Comparison of ENCODE assay signal across 1 cellular context in the genomic region with DNA sequence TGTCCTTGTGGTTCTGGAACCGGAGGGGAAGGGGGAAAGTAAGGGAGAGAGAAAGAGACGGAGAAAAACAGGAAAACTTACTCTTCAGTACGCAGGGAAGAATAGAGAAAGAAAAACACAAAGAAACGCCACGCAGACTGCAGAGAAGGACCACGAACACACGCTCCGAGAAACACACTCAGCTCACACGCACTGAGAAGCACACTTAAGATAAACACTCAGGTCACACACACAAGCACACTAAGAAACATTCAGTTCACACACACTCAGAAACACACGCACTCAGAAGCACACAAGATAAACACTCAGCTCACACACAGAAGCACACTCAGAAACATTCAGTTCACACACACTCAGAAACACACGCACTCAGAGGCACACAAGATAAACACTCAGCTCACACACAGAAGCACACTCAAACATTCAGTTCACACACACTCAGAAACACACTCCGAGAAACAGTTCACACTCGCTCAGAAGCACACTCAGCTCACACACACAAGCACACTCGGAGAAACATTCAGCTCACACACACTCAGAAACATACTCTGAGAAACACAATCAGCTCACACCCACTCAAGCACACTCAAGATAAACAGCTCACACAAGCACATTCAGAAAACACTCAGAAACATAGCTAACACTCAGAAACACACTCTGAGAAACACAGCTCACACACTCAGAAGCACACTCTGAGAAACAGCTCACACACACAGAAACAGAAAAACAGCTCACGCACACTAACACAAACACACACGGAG.
A peak's percentile ranks its signal among the peaks of the same experiment; 100 is the strongest.
TF ChIP-seq lines count a peak whose summit lies in the region.

No MANE protein-coding gene starts in this region.

TF ChIP-seq in K562, 482 proteins besides CTCF, POLR2A, EP300 and RAD21 (continues in another document):
- no peak for TF ChIP-seq ZNF707 (CRISPR knock-in tag; conservative IDR thresholded peaks at IDR 0.05)
- TF ChIP-seq KDM5B (IDR thresholded peaks at IDR 0.05; ENCODE audit: insufficient replicate concordance, low read depth, low read length): no peak
- TF ChIP-seq ZEB2 (IDR thresholded peaks at IDR 0.05): 0 out of 2 replicates have a peak, but pooled peaks have one; percentile 10
- TF ChIP-seq ZNF512 (tag; IDR thresholded peaks at IDR 0.05): 0 out of 2 replicates have a peak, but pooled peaks have one; percentile 38
- TF ChIP-seq ZNF584 (CRISPR knock-in tag; IDR thresholded peaks at IDR 0.05; ENCODE audit: low read depth): peak; percentile 60
- TF ChIP-seq CXXC5 (CRISPR knock-in tag; IDR thresholded peaks at IDR 0.05): peak; percentile 3; the same call in 1 of the 2 replicates
- TF ChIP-seq STAT5B (CRISPR knock-in tag; IDR thresholded peaks at IDR 0.05): 0 out of 2 replicates have a peak, but pooled peaks have one; percentile 13
- TF ChIP-seq, protein P1, sequence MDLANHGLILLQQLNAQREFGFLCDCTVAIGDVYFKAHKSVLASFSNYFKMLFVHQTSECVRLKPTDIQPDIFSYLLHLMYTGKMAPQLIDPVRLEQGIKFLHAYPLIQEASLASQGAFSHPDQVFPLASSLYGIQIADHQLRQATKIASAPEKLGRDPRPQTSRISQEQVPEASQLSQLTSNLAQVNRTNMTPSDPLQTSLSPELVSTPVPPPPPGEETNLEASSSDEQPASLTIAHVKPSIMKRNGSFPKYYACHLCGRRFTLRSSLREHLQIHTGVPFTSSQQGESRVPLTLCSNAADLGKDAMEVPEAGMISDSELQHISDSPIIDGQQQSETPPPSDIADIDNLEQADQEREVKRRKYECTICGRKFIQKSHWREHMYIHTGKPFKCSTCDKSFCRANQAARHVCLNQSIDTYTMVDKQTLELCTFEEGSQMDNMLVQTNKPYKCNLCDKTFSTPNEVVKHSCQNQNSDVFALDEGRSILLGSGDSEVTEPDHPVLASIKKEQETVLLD (IDR thresholded peaks at IDR 0.05): peak; percentile 35; the same call in 1 of the 2 replicates
- TF ChIP-seq, protein P2, sequence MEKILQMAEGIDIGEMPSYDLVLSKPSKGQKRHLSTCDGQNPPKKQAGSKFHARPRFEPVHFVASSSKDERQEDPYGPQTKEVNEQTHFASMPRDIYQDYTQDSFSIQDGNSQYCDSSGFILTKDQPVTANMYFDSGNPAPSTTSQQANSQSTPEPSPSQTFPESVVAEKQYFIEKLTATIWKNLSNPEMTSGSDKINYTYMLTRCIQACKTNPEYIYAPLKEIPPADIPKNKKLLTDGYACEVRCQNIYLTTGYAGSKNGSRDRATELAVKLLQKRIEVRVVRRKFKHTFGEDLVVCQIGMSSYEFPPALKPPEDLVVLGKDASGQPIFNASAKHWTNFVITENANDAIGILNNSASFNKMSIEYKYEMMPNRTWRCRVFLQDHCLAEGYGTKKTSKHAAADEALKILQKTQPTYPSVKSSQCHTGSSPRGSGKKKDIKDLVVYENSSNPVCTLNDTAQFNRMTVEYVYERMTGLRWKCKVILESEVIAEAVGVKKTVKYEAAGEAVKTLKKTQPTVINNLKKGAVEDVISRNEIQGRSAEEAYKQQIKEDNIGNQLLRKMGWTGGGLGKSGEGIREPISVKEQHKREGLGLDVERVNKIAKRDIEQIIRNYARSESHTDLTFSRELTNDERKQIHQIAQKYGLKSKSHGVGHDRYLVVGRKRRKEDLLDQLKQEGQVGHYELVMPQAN (IDR thresholded peaks at IDR 0.05; ENCODE audit: borderline replicate concordance): peak; percentile 59; the same call in 1 of the 2 replicates
- TF ChIP-seq SMARCE1 (IDR thresholded peaks at IDR 0.05): peak; percentile 57
- TF ChIP-seq BHLHE40 (IDR thresholded peaks at IDR 0.05; ENCODE audit: low read length): 0 out of 2 replicates have a peak, but pooled peaks have one; percentile 18
- TF ChIP-seq HLTF (IDR thresholded peaks at IDR 0.05): peak; percentile 12; the same call in 1 of the 2 replicates
- no peak for TF ChIP-seq FOXP1 (CRISPR knock-in tag; IDR thresholded peaks at IDR 0.05)
- TF ChIP-seq ARID1B (IDR thresholded peaks at IDR 0.05): no peak
- peak; percentile 87 for TF ChIP-seq MYNN (IDR thresholded peaks at IDR 0.05)
- TF ChIP-seq MYNN (CRISPR knock-in tag; IDR thresholded peaks at IDR 0.05): no peak
- peak; percentile 72; the same call in 1 of the 2 replicates for TF ChIP-seq TSC22D4 (tag; IDR thresholded peaks at IDR 0.05)
- TF ChIP-seq NCOA1 (IDR thresholded peaks at IDR 0.05; ENCODE audit: low read depth): peak; percentile 42; the same call in 1 of the 2 replicates
- TF ChIP-seq MLLT1 (IDR thresholded peaks at IDR 0.05): peak in 1 of 2 experiments; percentile 46; a peak in 3 of 4 replicates
- TF ChIP-seq EHMT2 (IDR thresholded peaks at IDR 0.05): peak; percentile 7; the same call in 1 of the 2 replicates
- TF ChIP-seq FUS (optimal IDR thresholded peaks at IDR 0.05; ENCODE audit: low read depth, low read length): no peak
- 0 out of 2 replicates have a peak, but pooled peaks have one; percentile 23 for TF ChIP-seq ZNF644 (tag; IDR thresholded peaks at IDR 0.05; ENCODE audit: low read depth)
- peak; percentile 68; the same call in 1 of the 2 replicates for TF ChIP-seq MIER1 (IDR thresholded peaks at IDR 0.05; ENCODE audit: low read depth)
- TF ChIP-seq, protein P3, sequence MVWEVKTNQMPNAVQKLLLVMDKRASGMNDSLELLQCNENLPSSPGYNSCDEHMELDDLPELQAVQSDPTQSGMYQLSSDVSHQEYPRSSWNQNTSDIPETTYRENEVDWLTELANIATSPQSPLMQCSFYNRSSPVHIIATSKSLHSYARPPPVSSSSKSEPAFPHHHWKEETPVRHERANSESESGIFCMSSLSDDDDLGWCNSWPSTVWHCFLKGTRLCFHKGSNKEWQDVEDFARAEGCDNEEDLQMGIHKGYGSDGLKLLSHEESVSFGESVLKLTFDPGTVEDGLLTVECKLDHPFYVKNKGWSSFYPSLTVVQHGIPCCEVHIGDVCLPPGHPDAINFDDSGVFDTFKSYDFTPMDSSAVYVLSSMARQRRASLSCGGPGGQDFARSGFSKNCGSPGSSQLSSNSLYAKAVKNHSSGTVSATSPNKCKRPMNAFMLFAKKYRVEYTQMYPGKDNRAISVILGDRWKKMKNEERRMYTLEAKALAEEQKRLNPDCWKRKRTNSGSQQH (CRISPR knock-in tag; IDR thresholded peaks at IDR 0.05): peak; percentile 18; the same call in 1 of the 2 replicates
- 0 out of 4 replicates have a peak, but pooled peaks of 1 of the 2 experiments have one; percentile 26 for TF ChIP-seq FOXK2 (conservative IDR thresholded peaks at IDR 0.05 in 1 of 2, IDR thresholded peaks at IDR 0.05 in 1 of 2; ENCODE audit: low read depth in 2 of 2)
- peak; percentile 40 for TF ChIP-seq ARHGAP35 (IDR thresholded peaks at IDR 0.05; ENCODE audit: partially characterized antibody)
- TF ChIP-seq TRIM25 (IDR thresholded peaks at IDR 0.05; ENCODE audit: borderline replicate concordance): 0 out of 2 replicates have a peak, but pooled peaks have one; percentile 31
- TF ChIP-seq HDGF (IDR thresholded peaks at IDR 0.05): peak; percentile 89
- 0 out of 2 replicates have a peak, but pooled peaks have one; percentile 45 for TF ChIP-seq NFRKB (IDR thresholded peaks at IDR 0.05; ENCODE audit: low read depth)
- no peak for TF ChIP-seq SMAD4 (CRISPR knock-in tag; conservative IDR thresholded peaks at IDR 0.05)
- TF ChIP-seq FOXM1 (IDR thresholded peaks at IDR 0.05; ENCODE audit: low read depth): no peak
- TF ChIP-seq FOXM1 (CRISPR knock-in tag; IDR thresholded peaks at IDR 0.05; ENCODE audit: low read depth): no peak
- TF ChIP-seq ZNF766 (CRISPR knock-in tag; conservative IDR thresholded peaks at IDR 0.05): peak; percentile 55; the same call in 1 of the 2 replicates
- no peak; a peak in 1 of 4 replicates for TF ChIP-seq FOXA3 (CRISPR knock-in tag; conservative IDR thresholded peaks at IDR 0.05 in 1 of 2, IDR thresholded peaks at IDR 0.05 in 1 of 2)
- peak; percentile 86; the same call in 1 of the 2 replicates for TF ChIP-seq LARP7 (IDR thresholded peaks at IDR 0.05)
- no peak for TF ChIP-seq NFE2L1 (tag; IDR thresholded peaks at IDR 0.05; ENCODE audit: borderline replicate concordance, low read depth)
- TF ChIP-seq BCOR (IDR thresholded peaks at IDR 0.05): peak; percentile 15; the same call in 1 of the 2 replicates
- peak in 1 of 2 experiments; percentile 40; a peak in 1 of 4 replicates for TF ChIP-seq ARNT (IDR thresholded peaks at IDR 0.05)
- TF ChIP-seq ELF4 (CRISPR knock-in tag; IDR thresholded peaks at IDR 0.05): 0 out of 2 replicates have a peak, but pooled peaks have one; percentile 82
- TF ChIP-seq ZFPM2 (CRISPR knock-in tag; IDR thresholded peaks at IDR 0.05): no peak
- TF ChIP-seq HDAC1 (IDR thresholded peaks at IDR 0.05): 0 out of 4 replicates have a peak, but pooled peaks of 1 of the 2 experiments have one; percentile 21
- no peak for TF ChIP-seq JUND (IDR thresholded peaks at IDR 0.05; ENCODE audit: borderline replicate concordance, low read depth, low read length)
- peak; percentile 25; the same call in 1 of the 3 replicates for TF ChIP-seq JUND (tag; IDR thresholded peaks at IDR 0.05; ENCODE audit: borderline replicate concordance, low read depth, low read length)
